In genomic region chr17:45127583-45128300, GRCh38 we compare ENCODE assay signal across 11 cellular contexts. TPM values are rescaled to one million over a fixed set of nuclear protein-coding genes. Genes with fewer than 3 reads are reported as not detected.
DNase-seq lines count a peak whose midpoint lies in the region; ATAC-seq and TF ChIP-seq lines count a peak whose summit lies in the region.
"Had no signal": no experiment of that assay in that cellular context is flagged by ENCODE, and none has a peak within 500 bp of the region (broad histone marks: within the 10 kb centered on the region; RNA-seq: fewer than 3 reads in every experiment).

No MANE protein-coding gene starts in this region.

- H3K4me1 ChIP-seq in endodermal cell (ENCODE audit: control insufficient read depth, insufficient read depth, low read length) (peaks cover 11% of the 10 kb centered on the region), mucosa of rectum (ENCODE audit: control insufficient read depth in 2 of 2, insufficient read depth in 2 of 2, low read length in 2 of 2) (peaks cover 74 to 75% of the 10 kb centered on the region in 2 donors), vagina (peaks cover 76% of the 10 kb centered on the region), A673 (ENCODE audit: insufficient read depth, low read length, poor library complexity, severe bottlenecking) (no peaks in the 10 kb centered on the region)

- 71 to 76% methylated on average over 16 to 20 of the region's 20 CpGs for WGBS in endodermal cell (ENCODE audit: insufficient coverage in 1 of 2, insufficient read length in 1 of 2), 2 experiments

- peak; percentile 77 for DNase-seq in Right ventricle myocardium inferior (ENCODE audit: missing footprints)
- no peak for DNase-seq in cardiac septum (ENCODE audit: low spot score)
- peak; percentile 83 for DNase-seq in endodermal cell
- no peak for DNase-seq in vagina (ENCODE audit: extremely low spot score in 2 of 2)
- DNase-seq in effector CD8-positive, alpha-beta T cell (lab: John Stamatoyannopoulos, UW) = no peak
- no peak for DNase-seq in SHP77 treated with DMSO at 0.1 percent for 48 hours (lab: John Stamatoyannopoulos, UW)
- DNase-seq in A673 (ENCODE audit: low spot score) = no peak
- DNase-seq: activated T-cell treated with anti-CD3 and anti-CD28 coated beads, Interleukin-2, amount 50 U/mL, for 72 hours; glutamatergic neuron; stimulated activated CD4-positive, alpha-beta T cell treated with anti-CD3 and anti-CD28 coated beads, Interleukin-2, amount 100 ng/mL, for 48 hours had no signal

- TF ChIP-seq CTCF in endodermal cell (conservative IDR thresholded peaks at IDR 0.05) (no peak), vagina (IDR thresholded peaks at IDR 0.05) (no peak), A673 (conservative IDR thresholded peaks at IDR 0.05; ENCODE audit: low read depth, low read length) (no peak)

- intact Hi-C loops in Right ventricle myocardium inferior (cut with DNase I) = no loop called here
- intact Hi-C loops in cardiac septum (cut with DNase I) = loop anchor here (2.0 kb wide), 1 partner anchor 17 kb away; no protein-coding TSS in a partner anchor
- intact Hi-C loops in vagina (cut with DNase I) = no loop called here
- intact Hi-C loops in A673 (cut with micrococcal nuclease; ENCODE audit: unreplicated experiment) = no loop called here

- H3K36me3 ChIP-seq in endodermal cell (ENCODE audit: control insufficient read depth, insufficient read depth, low read length) = no peaks in the 10 kb centered on the region
- H3K36me3 ChIP-seq in mucosa of rectum (ENCODE audit: control insufficient read depth in 2 of 2, insufficient read depth in 2 of 2, low read length in 2 of 2) = no peaks in the 10 kb centered on the region
- H3K36me3 ChIP-seq in vagina = no peaks in the 10 kb centered on the region
- no peaks in the 10 kb centered on the region for H3K36me3 ChIP-seq in A673 (ENCODE audit: insufficient read depth, low read length, poor library complexity, severe bottlenecking)

- H3K4me1 Mint-ChIP-seq in endodermal cell = peaks cover 20% of the 10 kb centered on the region

- H3K4me3 ChIP-seq in endodermal cell (ENCODE audit: low read length) (no peak overlapping the region), mucosa of rectum (ENCODE audit: low read length in 2 of 2) (peak overlapping the region; percentile 41 to 62), vagina (no peak overlapping the region), A673 (ENCODE audit: low read depth, low read length, poor library complexity, severe bottlenecking) (no peak overlapping the region)

- H3K9ac ChIP-seq in endodermal cell (ENCODE audit: extremely low read depth, low read length, poor library complexity, severe bottlenecking) (peak overlapping the region; percentile 42), mucosa of rectum (ENCODE audit: low read depth in 1 of 2, low read length in 2 of 2) (peak overlapping the region; percentile 60 to 90)

- peak overlapping the region; percentile 91 for H3K27ac Mint-ChIP-seq in endodermal cell
- H3K27ac Mint-ChIP-seq: activated T-cell treated with anti-CD3 and anti-CD28 coated beads, Interleukin-2, amount 50 U/mL, for 72 hours had no signal

- H3K36me3 Mint-ChIP-seq in endodermal cell (ENCODE audit: low read depth) = peaks cover 2% of the 10 kb centered on the region

- no peak overlapping the region for H3K4me3 Mint-ChIP-seq in endodermal cell
- H3K4me3 Mint-ChIP-seq: activated T-cell treated with anti-CD3 and anti-CD28 coated beads, Interleukin-2, amount 50 U/mL, for 72 hours had no signal

- ATAC-seq in Right ventricle myocardium inferior = peak; percentile 40
- ATAC-seq: activated T-cell treated with anti-CD3 and anti-CD28 coated beads, Interleukin-2, amount 50 U/mL, for 72 hours had no signal

- H3K9me3 ChIP-seq in endodermal cell (ENCODE audit: control insufficient read depth, low read length) = no peaks in the 10 kb centered on the region
- no peaks in the 10 kb centered on the region for H3K9me3 ChIP-seq in mucosa of rectum (ENCODE audit: control insufficient read depth in 2 of 2, low read length in 2 of 2)
- no peaks in the 10 kb centered on the region for H3K9me3 ChIP-seq in vagina
- no peaks in the 10 kb centered on the region for H3K9me3 ChIP-seq in A673 (ENCODE audit: low read depth, low read length, poor library complexity, severe bottlenecking)

- BruUV-seq in A673 (replicated peaks; lab: Mats Ljungman, UMichigan) = no TSS peak

- H3K27ac ChIP-seq in endodermal cell (ENCODE audit: low read depth, low read length) (peak overlapping the region; percentile 7), mucosa of rectum (ENCODE audit: low read depth in 2 of 2, low read length in 2 of 2) (peak overlapping the region; percentile 95 to 97), vagina (peak overlapping the region; percentile 98), A673 (ENCODE audit: low read depth, low read length, poor library complexity, severe bottlenecking) (no peak overlapping the region)

- POLR2A ChIA-PET in A673 (lab: Charles Lee; ENCODE audit: low non-redundant PET) = no interaction called here

- CTCF ChIA-PET in A673 (lab: Charles Lee) = no interaction called here

- H3K9me3 Mint-ChIP-seq in endodermal cell = no peaks in the 10 kb centered on the region
- H3K9me3 Mint-ChIP-seq: activated T-cell treated with anti-CD3 and anti-CD28 coated beads, Interleukin-2, amount 50 U/mL, for 72 hours had no signal

- no peaks in the 10 kb centered on the region for H3K27me3 Mint-ChIP-seq in endodermal cell (ENCODE audit: insufficient read depth)

- no peak for TF ChIP-seq POLR2A in vagina (IDR thresholded peaks at IDR 0.05)

- no peaks in the 10 kb centered on the region for H3K27me3 ChIP-seq in endodermal cell (ENCODE audit: control insufficient read depth, insufficient read depth, low read length, poor library complexity, severe bottlenecking)
- H3K27me3 ChIP-seq in mucosa of rectum (ENCODE audit: control insufficient read depth in 2 of 2, insufficient read depth in 2 of 2, low read length in 2 of 2) = no peaks in the 10 kb centered on the region
- H3K27me3 ChIP-seq in vagina = no peaks in the 10 kb centered on the region
- H3K27me3 ChIP-seq in A673 (replicated peaks; ENCODE audit: insufficient read depth, low read depth, low read length, poor library complexity) = no peaks in the 10 kb centered on the region

RNA-seq across cellular contexts. Expression of gene PLCD3, which starts 4.6 kb away (rescaled TPM):
- total RNA-seq in Right ventricle myocardium inferior (200 TPM), cardiac septum (87.6 TPM), endodermal cell (10 to 100 TPM; 34.8 to 42.9 TPM), vagina (34.1 TPM), A673 (2021) (12.0 and 18.5 TPM in 2 replicates)
- polyA plus RNA-seq in endodermal cell (2013, experiment 1 of 2) = 16.1 TPM
- polyA plus RNA-seq in endodermal cell (2013, experiment 2 of 2) = 20.9 TPM

RNA-seq across cellular contexts. Expression of gene ACBD4, which starts 7.7 kb away (rescaled TPM):
- total RNA-seq in Right ventricle myocardium inferior = 6.7 TPM
- 6.4 TPM for total RNA-seq in cardiac septum
- total RNA-seq in endodermal cell = 10 to 100 TPM; 17.4 to 19.5 TPM
- 6.8 TPM for polyA plus RNA-seq in endodermal cell (2013, experiment 1 of 2)
- polyA plus RNA-seq in endodermal cell (2013, experiment 2 of 2) = 6.0 TPM
- 18.9 TPM for total RNA-seq in vagina
- total RNA-seq in A673 (2021) = 1.4 and 4.2 TPM in 2 replicates

RNA-seq across cellular contexts. Expression of gene HEXIM1, which starts 20.5 kb away (rescaled TPM):
- total RNA-seq in Right ventricle myocardium inferior (33.1 TPM), cardiac septum (19.8 TPM), endodermal cell (10 to 100 TPM; 37.0 to 39.2 TPM), vagina (27.5 TPM), A673 (2021) (21.2 and 22.1 TPM in 2 replicates)
- polyA plus RNA-seq in endodermal cell (2013, experiment 1 of 2) = 20.1 TPM
- 19.4 TPM for polyA plus RNA-seq in endodermal cell (2013, experiment 2 of 2)

RNA-seq across cellular contexts. Expression of gene HEXIM2, which starts 33.9 kb away (rescaled TPM):
- total RNA-seq in Right ventricle myocardium inferior (9.0 TPM), cardiac septum (3.3 TPM), endodermal cell (10 to 100 TPM; 12.9 to 13.1 TPM), vagina (9.8 TPM), A673 (2021) (4.6 and 4.8 TPM in 2 replicates)
- 8.6 TPM for polyA plus RNA-seq in endodermal cell (2013, experiment 1 of 2)
- 7.7 TPM for polyA plus RNA-seq in endodermal cell (2013, experiment 2 of 2)

Comparison
In these comparisons a context has a peak if more than half of its experiments do, and no peak if none do; other contexts are left out.
1. DNase-seq: peak in Right ventricle myocardium inferior (single experiment) and endodermal cell (single experiment); none in cardiac septum (single experiment), vagina (0 of 2), effector CD8-positive, alpha-beta T cell (single experiment), SHP77 treated with DMSO at 0.1 percent for 48 hours (single experiment) and A673 (single experiment).
2. H3K4me3 ChIP-seq: peak in mucosa of rectum (2 of 2); none in endodermal cell (single experiment), vagina (0 of 2) and A673 (single experiment).